ENCODE assay signal across 11 cellular contexts in genomic region chr6:32886674-32887383, GRCh38. TPM values are rescaled to one million over a fixed set of nuclear protein-coding genes. Genes with fewer than 3 reads are reported as not detected.
DNase-seq lines count a peak whose midpoint lies in the region; TF ChIP-seq lines count a peak whose summit lies in the region.
"Had no signal": no experiment of that assay in that cellular context is flagged by ENCODE, and none has a peak within 500 bp of the region (broad histone marks: within the 10 kb centered on the region; RNA-seq: fewer than 3 reads in every experiment).

No MANE protein-coding gene starts in this region.

- intact Hi-C loops in spleen (cut with DNase I; ENCODE audit: low total_unique reads), result loop anchor here (2.0 kb wide), 1 partner anchor 98 kb away; no protein-coding TSS in a partner anchor

- H3K27ac ChIP-seq in RWPE1, result no peak overlapping the region
- peak overlapping the region in 7 of 8 donors; percentile 2 to 35 (median 24) for H3K27ac ChIP-seq in spleen

- no peaks in the 10 kb centered on the region for H3K36me3 ChIP-seq in spleen
- H3K36me3 ChIP-seq: heart right ventricle had no signal

- no peaks in the 10 kb centered on the region for H3K9me3 ChIP-seq in spleen
- H3K9me3 ChIP-seq: heart right ventricle had no signal

- peak; percentile 20 for DNase-seq in GM04503 (ENCODE audit: low read depth)
- peak; percentile 37 for DNase-seq in RWPE1 (ENCODE audit: low spot score)
- peak; percentile 65 for DNase-seq in fibroblast of villous mesenchyme (ENCODE audit: low read depth)
- no peak for DNase-seq in spleen
- no peak for DNase-seq in stimulated activated CD4-positive, alpha-beta T cell treated with anti-CD3 and anti-CD28 coated beads, Interleukin-2, amount 100 ng/mL, for 24 hours
- no peak for DNase-seq in Kasumi-1 (lab: John Stamatoyannopoulos, UW)
- no peak for DNase-seq in GM13976 (ENCODE audit: low spot score)
- DNase-seq: NCI-H1048, RPMI8226 had no signal

- no peak for TF ChIP-seq POLR2A in spleen (IDR thresholded peaks at IDR 0.05)

- peaks cover 0 to 35% (median 17%) of the 10 kb centered on the region in 6 donors for H3K4me1 ChIP-seq in spleen

- 52 to 78% (median 63%) methylated on average over 3 of the region's 3 CpGs for WGBS in spleen, 5 donors

- POLR2A ChIA-PET in RWPE1 (lab: Yijun Ruan, JAX; ENCODE audit: low non-redundant PET), result no interaction called here

- no peaks in the 10 kb centered on the region for H3K27me3 ChIP-seq in spleen (replicated peaks in 1 of 7)
- H3K27me3 ChIP-seq: heart right ventricle had no signal

- no peak overlapping the region for H3K4me3 ChIP-seq in fibroblast of villous mesenchyme (ENCODE audit: low read depth, low read length)
- no peak overlapping the region for H3K4me3 ChIP-seq in spleen
- H3K4me3 ChIP-seq: heart right ventricle had no signal

- CTCF ChIA-PET in RWPE1 (lab: Yijun Ruan, JAX), result interaction anchor here (0.5 to 1.5 kb wide), 4 partner anchors 45 to 1478 kb away, joined by 3 to 14 read pairs (median 6); no protein-coding TSS in a partner anchor

- TF ChIP-seq CTCF in RWPE1 (conservative IDR thresholded peaks at IDR 0.05; ENCODE audit: low read depth) (no peak), fibroblast of villous mesenchyme (IDR thresholded peaks at IDR 0.05; ENCODE audit: insufficient read depth, low read depth, low read length) (no peak), spleen (IDR thresholded peaks at IDR 0.05 in 8 of 11, conservative IDR thresholded peaks at IDR 0.05 in 3 of 11) (no peak), GM13976 (IDR thresholded peaks at IDR 0.05; ENCODE audit: borderline replicate concordance, control extremely low read depth, extremely low read depth, insufficient read depth, missing control alignments) (no peak)

- in situ Hi-C loops in GM13976 (cut with MboI; ENCODE audit: low sequenced_read_pairs, unreplicated experiment), result loop anchor here (5.0 kb wide), 1 partner anchor 100 kb away; no protein-coding TSS in a partner anchor

RNA-seq across cellular contexts. Expression of gene PSMB9, which starts 32.8 kb away (rescaled TPM):
- total RNA-seq in fibroblast of villous mesenchyme (34.8 and 59.6 TPM in 2 replicates), spleen (100 to 1,000 TPM; 141 to 206 (median 169) TPM)
- 100 to 1,000 TPM; 172 to 328 (median 204) TPM for polyA plus RNA-seq in spleen
- total RNA-seq: neural crest cell had no signal

RNA-seq across cellular contexts. Expression of gene TAP1, which starts 33.3 kb away (rescaled TPM):
- total RNA-seq in fibroblast of villous mesenchyme (70.5 and 122 TPM in 2 replicates), spleen (100 to 1,000 TPM; 108 to 172 (median 147) TPM)
- 100 to 1,000 TPM in 2 of 3 donors, 10 to 100 TPM in 1; 98.5 to 154 (median 133) TPM for polyA plus RNA-seq in spleen

RNA-seq across cellular contexts. Expression of gene PSMB8, which starts 43.0 kb away (rescaled TPM):
- total RNA-seq in fibroblast of villous mesenchyme (72.5 and 78.2 TPM in 2 replicates), spleen (100 to 1,000 TPM; 109 to 156 (median 147) TPM)
- 100 to 1,000 TPM; 248 to 288 (median 279) TPM for polyA plus RNA-seq in spleen

RNA-seq across cellular contexts. Expression of gene TAP2, which starts 48.3 kb away (rescaled TPM):
- total RNA-seq in fibroblast of villous mesenchyme (20.6 and 33.7 TPM in 2 replicates), spleen (100 to 1,000 TPM in 1 of 7 donors, 10 to 100 TPM in 6; 33.0 to 106 (median 77.9) TPM)
- polyA plus RNA-seq in spleen, result 10 to 100 TPM; 26.4 to 40.9 (median 34.0) TPM

RNA-seq across cellular contexts. Expression of gene HLA-DMB, which starts 54.0 kb away (rescaled TPM):
- total RNA-seq in fibroblast of villous mesenchyme (1.7 TPM in 1 of 2 replicates, not detected in the other), spleen (100 to 1,000 TPM; 124 to 178 (median 144) TPM)
- polyA plus RNA-seq in spleen, result 100 to 1,000 TPM; 158 to 226 (median 209) TPM

Comparison
In these comparisons a context has a peak if more than half of its experiments do, and no peak if none do; other contexts are left out.
1. DNase-seq: peak in GM04503 (single experiment), RWPE1 (single experiment) and fibroblast of villous mesenchyme (single experiment); none in spleen (single experiment), stimulated activated CD4-positive, alpha-beta T cell treated with anti-CD3 and anti-CD28 coated beads, Interleukin-2, amount 100 ng/mL, for 24 hours (0 of 2), Kasumi-1 (0 of 2) and GM13976 (single experiment).